In the genomic region with DNA sequence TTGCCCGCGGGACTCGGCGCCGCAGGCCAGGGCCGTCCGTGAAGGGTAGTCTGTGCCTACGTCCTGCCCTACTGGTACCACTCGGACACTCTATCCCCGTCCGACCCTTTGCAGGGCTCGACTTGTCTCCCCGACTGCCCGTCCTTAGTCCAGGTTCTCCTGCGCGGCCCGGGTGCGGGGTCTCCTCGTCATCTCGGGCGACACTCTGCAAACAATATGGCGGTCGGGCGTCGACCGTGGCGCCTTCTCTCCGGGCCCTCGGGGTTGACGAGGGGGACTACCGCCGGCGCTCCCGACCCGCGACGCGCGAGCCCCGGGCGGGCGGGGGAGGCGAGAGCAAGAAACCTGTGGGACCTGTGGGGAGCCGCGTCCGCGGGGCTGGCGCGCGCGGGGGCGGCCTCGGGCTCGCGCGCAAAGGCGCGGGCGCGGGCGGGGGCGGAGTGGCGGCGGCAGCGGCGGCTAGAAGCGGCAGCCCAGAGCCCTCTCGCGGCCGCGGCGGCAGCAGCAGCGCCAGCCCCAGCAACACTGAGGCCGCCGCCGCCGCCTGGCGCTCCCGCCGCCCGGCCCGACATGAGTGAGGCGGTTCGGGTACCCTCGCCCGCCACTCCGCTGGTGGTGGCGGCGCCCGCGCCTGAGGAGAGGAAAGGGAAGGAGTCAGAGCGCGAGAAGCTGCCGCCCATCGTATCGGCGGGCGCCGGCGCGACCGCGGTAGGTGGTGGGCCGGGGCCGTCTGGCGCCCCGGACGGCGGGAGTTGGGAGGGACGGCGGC, we compare ENCODE assay signal across 1 cellular context.
TF ChIP-seq lines count a peak whose summit lies in the region.

A gene with protein sequence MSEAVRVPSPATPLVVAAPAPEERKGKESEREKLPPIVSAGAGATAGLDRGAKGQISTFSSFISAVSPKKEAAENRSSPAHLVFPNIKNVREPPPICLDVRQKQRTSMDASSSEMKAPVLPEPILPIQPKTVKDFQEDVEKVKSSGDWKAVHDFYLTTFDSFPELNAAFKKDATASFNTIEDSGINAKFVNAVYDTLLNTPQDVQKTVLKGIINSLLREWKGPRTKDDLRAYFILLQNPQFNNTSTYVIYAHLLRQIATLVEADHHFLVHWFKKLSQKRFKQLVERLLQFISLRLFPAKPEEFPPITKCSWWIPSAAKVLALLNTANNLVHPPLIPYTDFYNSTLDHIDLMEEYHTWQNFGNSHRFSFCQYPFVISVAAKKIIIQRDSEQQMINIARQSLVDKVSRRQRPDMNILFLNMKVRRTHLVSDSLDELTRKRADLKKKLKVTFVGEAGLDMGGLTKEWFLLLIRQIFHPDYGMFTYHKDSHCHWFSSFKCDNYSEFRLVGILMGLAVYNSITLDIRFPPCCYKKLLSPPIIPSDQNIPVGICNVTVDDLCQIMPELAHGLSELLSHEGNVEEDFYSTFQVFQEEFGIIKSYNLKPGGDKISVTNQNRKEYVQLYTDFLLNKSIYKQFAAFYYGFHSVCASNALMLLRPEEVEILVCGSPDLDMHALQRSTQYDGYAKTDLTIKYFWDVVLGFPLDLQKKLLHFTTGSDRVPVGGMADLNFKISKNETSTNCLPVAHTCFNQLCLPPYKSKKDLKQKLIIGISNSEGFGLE (plus strand): TSS at position 476 of the 769 bp plus-strand sequence. CDS start 95 bp downstream, at position 571.

TF ChIP-seq in HepG2, 621 proteins besides CTCF, POLR2A, EP300 and RAD21 (continued from another document):
- TF ChIP-seq ZNF317 (CRISPR knock-in tag; IDR thresholded peaks at IDR 0.05): peak; percentile 54; the same call in 1 of the 2 replicates
- TF ChIP-seq, protein P1, sequence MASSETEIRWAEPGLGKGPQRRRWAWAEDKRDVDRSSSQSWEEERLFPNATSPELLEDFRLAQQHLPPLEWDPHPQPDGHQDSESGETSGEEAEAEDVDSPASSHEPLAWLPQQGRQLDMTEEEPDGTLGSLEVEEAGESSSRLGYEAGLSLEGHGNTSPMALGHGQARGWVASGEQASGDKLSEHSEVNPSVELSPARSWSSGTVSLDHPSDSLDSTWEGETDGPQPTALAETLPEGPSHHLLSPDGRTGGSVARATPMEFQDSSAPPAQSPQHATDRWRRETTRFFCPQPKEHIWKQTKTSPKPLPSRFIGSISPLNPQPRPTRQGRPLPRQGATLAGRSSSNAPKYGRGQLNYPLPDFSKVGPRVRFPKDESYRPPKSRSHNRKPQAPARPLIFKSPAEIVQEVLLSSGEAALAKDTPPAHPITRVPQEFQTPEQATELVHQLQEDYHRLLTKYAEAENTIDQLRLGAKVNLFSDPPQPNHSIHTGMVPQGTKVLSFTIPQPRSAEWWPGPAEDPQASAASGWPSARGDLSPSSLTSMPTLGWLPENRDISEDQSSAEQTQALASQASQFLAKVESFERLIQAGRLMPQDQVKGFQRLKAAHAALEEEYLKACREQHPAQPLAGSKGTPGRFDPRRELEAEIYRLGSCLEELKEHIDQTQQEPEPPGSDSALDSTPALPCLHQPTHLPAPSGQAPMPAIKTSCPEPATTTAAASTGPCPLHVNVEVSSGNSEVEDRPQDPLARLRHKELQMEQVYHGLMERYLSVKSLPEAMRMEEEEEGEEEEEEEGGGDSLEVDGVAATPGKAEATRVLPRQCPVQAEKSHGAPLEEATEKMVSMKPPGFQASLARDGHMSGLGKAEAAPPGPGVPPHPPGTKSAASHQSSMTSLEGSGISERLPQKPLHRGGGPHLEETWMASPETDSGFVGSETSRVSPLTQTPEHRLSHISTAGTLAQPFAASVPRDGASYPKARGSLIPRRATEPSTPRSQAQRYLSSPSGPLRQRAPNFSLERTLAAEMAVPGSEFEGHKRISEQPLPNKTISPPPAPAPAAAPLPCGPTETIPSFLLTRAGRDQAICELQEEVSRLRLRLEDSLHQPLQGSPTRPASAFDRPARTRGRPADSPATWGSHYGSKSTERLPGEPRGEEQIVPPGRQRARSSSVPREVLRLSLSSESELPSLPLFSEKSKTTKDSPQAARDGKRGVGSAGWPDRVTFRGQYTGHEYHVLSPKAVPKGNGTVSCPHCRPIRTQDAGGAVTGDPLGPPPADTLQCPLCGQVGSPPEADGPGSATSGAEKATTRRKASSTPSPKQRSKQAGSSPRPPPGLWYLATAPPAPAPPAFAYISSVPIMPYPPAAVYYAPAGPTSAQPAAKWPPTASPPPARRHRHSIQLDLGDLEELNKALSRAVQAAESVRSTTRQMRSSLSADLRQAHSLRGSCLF (CRISPR knock-in tag; IDR thresholded peaks at IDR 0.05; ENCODE audit: borderline replicate concordance): 0 out of 2 replicates have a peak, but pooled peaks have one; percentile 43
- TF ChIP-seq, protein P2, sequence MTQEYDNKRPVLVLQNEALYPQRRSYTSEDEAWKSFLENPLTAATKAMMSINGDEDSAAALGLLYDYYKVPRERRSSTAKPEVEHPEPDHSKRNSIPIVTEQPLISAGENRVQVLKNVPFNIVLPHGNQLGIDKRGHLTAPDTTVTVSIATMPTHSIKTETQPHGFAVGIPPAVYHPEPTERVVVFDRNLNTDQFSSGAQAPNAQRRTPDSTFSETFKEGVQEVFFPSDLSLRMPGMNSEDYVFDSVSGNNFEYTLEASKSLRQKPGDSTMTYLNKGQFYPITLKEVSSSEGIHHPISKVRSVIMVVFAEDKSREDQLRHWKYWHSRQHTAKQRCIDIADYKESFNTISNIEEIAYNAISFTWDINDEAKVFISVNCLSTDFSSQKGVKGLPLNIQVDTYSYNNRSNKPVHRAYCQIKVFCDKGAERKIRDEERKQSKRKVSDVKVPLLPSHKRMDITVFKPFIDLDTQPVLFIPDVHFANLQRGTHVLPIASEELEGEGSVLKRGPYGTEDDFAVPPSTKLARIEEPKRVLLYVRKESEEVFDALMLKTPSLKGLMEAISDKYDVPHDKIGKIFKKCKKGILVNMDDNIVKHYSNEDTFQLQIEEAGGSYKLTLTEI (CRISPR knock-in tag; conservative IDR thresholded peaks at IDR 0.05): no peak
- TF ChIP-seq, protein P3, sequence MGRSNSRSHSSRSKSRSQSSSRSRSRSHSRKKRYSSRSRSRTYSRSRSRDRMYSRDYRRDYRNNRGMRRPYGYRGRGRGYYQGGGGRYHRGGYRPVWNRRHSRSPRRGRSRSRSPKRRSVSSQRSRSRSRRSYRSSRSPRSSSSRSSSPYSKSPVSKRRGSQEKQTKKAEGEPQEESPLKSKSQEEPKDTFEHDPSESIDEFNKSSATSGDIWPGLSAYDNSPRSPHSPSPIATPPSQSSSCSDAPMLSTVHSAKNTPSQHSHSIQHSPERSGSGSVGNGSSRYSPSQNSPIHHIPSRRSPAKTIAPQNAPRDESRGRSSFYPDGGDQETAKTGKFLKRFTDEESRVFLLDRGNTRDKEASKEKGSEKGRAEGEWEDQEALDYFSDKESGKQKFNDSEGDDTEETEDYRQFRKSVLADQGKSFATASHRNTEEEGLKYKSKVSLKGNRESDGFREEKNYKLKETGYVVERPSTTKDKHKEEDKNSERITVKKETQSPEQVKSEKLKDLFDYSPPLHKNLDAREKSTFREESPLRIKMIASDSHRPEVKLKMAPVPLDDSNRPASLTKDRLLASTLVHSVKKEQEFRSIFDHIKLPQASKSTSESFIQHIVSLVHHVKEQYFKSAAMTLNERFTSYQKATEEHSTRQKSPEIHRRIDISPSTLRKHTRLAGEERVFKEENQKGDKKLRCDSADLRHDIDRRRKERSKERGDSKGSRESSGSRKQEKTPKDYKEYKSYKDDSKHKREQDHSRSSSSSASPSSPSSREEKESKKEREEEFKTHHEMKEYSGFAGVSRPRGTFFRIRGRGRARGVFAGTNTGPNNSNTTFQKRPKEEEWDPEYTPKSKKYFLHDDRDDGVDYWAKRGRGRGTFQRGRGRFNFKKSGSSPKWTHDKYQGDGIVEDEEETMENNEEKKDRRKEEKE (IDR thresholded peaks at IDR 0.05): no peak
- no peak for TF ChIP-seq TOE1 (CRISPR knock-in tag; IDR thresholded peaks at IDR 0.05)
